ENCODE assay signal across 24 cellular contexts in the genomic region with DNA sequence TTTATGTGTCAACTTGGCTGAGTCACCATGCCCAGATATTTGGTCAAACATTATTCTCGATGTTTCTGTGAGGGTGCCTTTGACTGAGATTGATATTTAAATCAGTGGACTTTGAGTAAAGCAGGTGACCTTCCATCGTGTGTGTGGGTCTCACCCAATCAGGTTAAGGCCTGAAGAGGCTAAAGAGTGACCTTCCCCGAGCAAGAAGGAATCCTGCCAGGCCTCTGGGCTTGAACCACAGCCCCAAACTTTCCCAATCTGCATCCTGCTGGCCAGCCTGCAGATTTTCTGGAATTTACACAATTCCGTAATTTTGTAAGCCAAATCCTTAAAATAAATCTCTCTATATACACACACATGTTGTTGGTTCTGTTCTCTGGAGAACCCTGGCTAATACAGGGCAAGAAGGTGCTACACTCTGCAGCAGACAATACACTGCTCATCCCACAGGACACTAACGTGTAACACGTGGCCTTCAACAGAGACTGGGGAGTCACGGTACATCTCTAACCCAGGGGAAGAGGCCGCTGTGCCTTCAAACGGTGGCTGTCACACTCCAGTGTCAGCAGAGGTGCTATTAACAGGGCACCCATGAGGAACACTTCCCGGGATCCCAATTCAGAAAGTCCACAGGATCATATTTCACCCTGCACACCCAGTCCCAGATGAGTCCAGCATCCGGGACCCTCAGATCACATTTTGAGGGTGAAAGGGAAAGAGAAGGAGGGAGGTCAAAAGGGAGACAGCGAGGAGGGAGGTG.
"Had no signal": no experiment of that assay in that cellular context is flagged by ENCODE, and none has a peak within 500 bp of the region (broad histone marks: within the 10 kb centered on the region; RNA-seq: fewer than 3 reads in every experiment).

No MANE protein-coding gene starts in this region.

- H3K27ac Mint-ChIP-seq: activated naive CD4-positive, alpha-beta T cell treated with anti-CD3 and anti-CD28 coated beads, Interleukin-2, amount 50 U/mL, for 24 hours; activated T-cell treated with anti-CD3 and anti-CD28 coated beads, Interleukin-2, amount 50 U/mL, for 72 hours; effector memory CD8-positive, alpha-beta T cell; natural killer cell had no signal

- H3K27me3 ChIP-seq: ascending aorta, esophagus squamous epithelium, transverse colon had no signal

- H3K4me1 Mint-ChIP-seq: activated naive CD4-positive, alpha-beta T cell treated with anti-CD3 and anti-CD28 coated beads, Interleukin-2, amount 50 U/mL, for 24 hours had no signal

- ATAC-seq: activated CD4-positive, CD25-positive, alpha-beta regulatory T cell treated with anti-CD3 and anti-CD28 coated beads, Interleukin-2, amount 50 U/mL, for 24 hours; activated T-cell treated with anti-CD3 and anti-CD28 coated beads, Interleukin-2, amount 50 U/mL, for 72 hours; effector memory CD8-positive, alpha-beta T cell; left colon; lower lobe of right lung; natural killer cell had no signal

- H3K27me3 Mint-ChIP-seq: activated naive CD4-positive, alpha-beta T cell treated with anti-CD3 and anti-CD28 coated beads, Interleukin-2, amount 50 U/mL, for 24 hours; effector memory CD8-positive, alpha-beta T cell had no signal

- FAIRE-seq: frontal cortex had no signal

- H3K9me3 ChIP-seq: ascending aorta, esophagus squamous epithelium, lower lobe of right lung, transverse colon had no signal

- H3K4me3 ChIP-seq: ascending aorta, esophagus squamous epithelium, lower lobe of right lung, transverse colon had no signal

- H3K4me3 Mint-ChIP-seq: activated naive CD4-positive, alpha-beta T cell treated with anti-CD3 and anti-CD28 coated beads, Interleukin-2, amount 50 U/mL, for 24 hours; activated T-cell treated with anti-CD3 and anti-CD28 coated beads, Interleukin-2, amount 50 U/mL, for 72 hours; effector memory CD8-positive, alpha-beta T cell; natural killer cell had no signal

- H3K36me3 ChIP-seq: ascending aorta, esophagus squamous epithelium, lower lobe of right lung, transverse colon had no signal

- H3K27ac ChIP-seq: ascending aorta, esophagus squamous epithelium, lower lobe of right lung, transverse colon had no signal

- H3K9me3 Mint-ChIP-seq: activated naive CD4-positive, alpha-beta T cell treated with anti-CD3 and anti-CD28 coated beads, Interleukin-2, amount 50 U/mL, for 24 hours; activated T-cell treated with anti-CD3 and anti-CD28 coated beads, Interleukin-2, amount 50 U/mL, for 72 hours; effector memory CD8-positive, alpha-beta T cell; natural killer cell had no signal

- H3K4me1 ChIP-seq: ascending aorta, esophagus squamous epithelium, lower lobe of right lung had no signal

- H3K36me3 Mint-ChIP-seq: activated naive CD4-positive, alpha-beta T cell treated with anti-CD3 and anti-CD28 coated beads, Interleukin-2, amount 50 U/mL, for 24 hours; natural killer cell had no signal

- DNase-seq: activated CD4-positive, alpha-beta T cell treated with anti-CD3 and anti-CD28 coated beads, Interleukin-2, amount 50 U/mL, for 1 hour; activated gamma-delta T cell; activated T-cell treated with anti-CD3 and anti-CD28 coated beads, Interleukin-2, amount 50 U/mL, for 72 hours; cerebellar nuclear complex; dermis blood vessel endothelial cell; effector memory CD8-positive, alpha-beta T cell; esophagus squamous epithelium; hypothalamus; left colon; lower lobe of right lung; natural killer cell; retina; stimulated activated CD4-positive, alpha-beta T cell treated with anti-CD3 and anti-CD28 coated beads, Interleukin-12 subunit alpha, Interleukin-12 subunit beta, amount 100 ng/mL, for 4 hours; stimulated activated CD4-positive, alpha-beta T cell treated with anti-CD3 and anti-CD28 coated beads, Interleukin-1b, Interleukin-23, amount 100 ng/mL, for 48 hours; stimulated activated CD8-positive, alpha-beta memory T cell treated with anti-CD3 and anti-CD28 coated beads, Interleukin-4, amount 100 ng/mL, for 48 hours; stimulated activated naive CD4-positive, alpha-beta T cell treated with Interleukin-2 at 50 U/mL for 16 hours; substantia nigra; T-helper 1 cell; T-helper 9 cell; transverse colon had no signal
